ENCODE assay signal across 28 cellular contexts in genomic region chr11:103648054-103648453, GRCh38.
DNase-seq lines count a peak whose midpoint lies in the region; ATAC-seq and TF ChIP-seq lines count a peak whose summit lies in the region.
"Had no signal": no experiment of that assay in that cellular context is flagged by ENCODE, and none has a peak within 500 bp of the region (broad histone marks: within the 10 kb centered on the region; RNA-seq: fewer than 3 reads in every experiment).

No MANE protein-coding gene starts in this region.

- no peak overlapping the region for H3K4me3 ChIP-seq in Karpas-422 (ENCODE audit: low read length)
- H3K4me3 ChIP-seq: adrenal gland, GM12878, MG63, psoas muscle, SK-N-MC, thyroid gland, vagina had no signal

- H3K9ac ChIP-seq in Karpas-422 (ENCODE audit: low read length), result no peak overlapping the region

- H3K9me2 ChIP-seq in Karpas-422 (replicated peaks; ENCODE audit: insufficient read depth, low read length), result no peaks in the 10 kb centered on the region

- no peaks in the 10 kb centered on the region for H4K20me1 ChIP-seq in Karpas-422 (ENCODE audit: insufficient read depth, low read depth, low read length)

- H3K4me1 Mint-ChIP-seq in naive B cell, result peaks cover 19 to 36% (median 29%) of the 10 kb centered on the region in 3 donors
- no peaks in the 10 kb centered on the region for H3K4me1 Mint-ChIP-seq in osteocyte (ENCODE audit: unreplicated experiment)
- H3K4me1 Mint-ChIP-seq: brain; naive thymus-derived CD4-positive, alpha-beta T cell had no signal

- peaks cover 0 to 8% of the 10 kb centered on the region in 2 donors for H3K36me3 Mint-ChIP-seq in naive B cell
- H3K36me3 Mint-ChIP-seq in osteocyte (ENCODE audit: unreplicated experiment), result no peaks in the 10 kb centered on the region

- H3K9me3 ChIP-seq in Karpas-422 (ENCODE audit: low read length), result peaks cover 11% of the 10 kb centered on the region
- H3K9me3 ChIP-seq: adrenal gland, psoas muscle, thyroid gland, vagina had no signal

- peak overlapping the region in 4 of 6 donors; percentile 47 to 72 (median 64) for H3K27ac Mint-ChIP-seq in naive B cell
- no peak overlapping the region for H3K27ac Mint-ChIP-seq in osteocyte (ENCODE audit: unreplicated experiment)
- H3K27ac Mint-ChIP-seq: activated CD8-positive, alpha-beta T cell treated with anti-CD3 and anti-CD28 coated beads, Interleukin-2, amount 10 ng/mL, durations not matched to agents 7 days and 5 days; activated naive CD4-positive, alpha-beta T cell treated with anti-CD3 and anti-CD28 coated beads for 36 hours; naive thymus-derived CD4-positive, alpha-beta T cell had no signal

- H3K27me3 Mint-ChIP-seq in naive B cell, result no peaks in the 10 kb centered on the region
- no peaks in the 10 kb centered on the region for H3K27me3 Mint-ChIP-seq in osteocyte (ENCODE audit: unreplicated experiment)
- H3K27me3 Mint-ChIP-seq: brain had no signal

- DNase-seq in Karpas-422 (peak; percentile 59), SKM-1 treated with dmso at 0.1 percent for 144 hours (lab: John Stamatoyannopoulos, UW; ENCODE audit: unreplicated experiment) (peak; percentile 9), naive B cell (no peak), NCI-H1417 (lab: John Stamatoyannopoulos, UW) (no peak), osteocyte (ENCODE audit: extremely low spot score, unreplicated experiment) (no peak), ACHN (no peak)
- DNase-seq: activated CD4-positive, alpha-beta T cell treated with anti-CD3 and anti-CD28 coated beads for 4 hours; activated CD8-positive, alpha-beta T cell treated with anti-CD3 and anti-CD28 coated beads, Interleukin-2, amount 10 ng/mL, durations not matched to agents 7 days and 5 days; activated naive CD4-positive, alpha-beta T cell treated with anti-CD3 and anti-CD28 coated beads for 36 hours; adrenal gland; C1 segment of cervical spinal cord; MG63; midbrain; naive thymus-derived CD4-positive, alpha-beta T cell; NCI-H1436 treated with DMSO at 0.1 percent for 48 hours; NCI-H2107; NCI-H748 treated with DMSO at 0.1 percent for 48 hours; psoas muscle; stimulated activated CD4-positive, alpha-beta T cell treated with anti-CD3 and anti-CD28 coated beads, Interleukin-2, amount 100 ng/mL, for 48 hours; thyroid gland had no signal

- H3K4me3 Mint-ChIP-seq in naive B cell (peak overlapping the region in 4 of 8 donors; percentile 8 to 53 (median 38)), osteocyte (ENCODE audit: unreplicated experiment) (no peak overlapping the region)
- H3K4me3 Mint-ChIP-seq: activated CD8-positive, alpha-beta T cell treated with anti-CD3 and anti-CD28 coated beads, Interleukin-2, amount 10 ng/mL, durations not matched to agents 7 days and 5 days; activated naive CD4-positive, alpha-beta T cell treated with anti-CD3 and anti-CD28 coated beads for 36 hours; brain; naive thymus-derived CD4-positive, alpha-beta T cell had no signal

- peaks cover 0 to 19% (median 8%) of the 10 kb centered on the region in 7 donors for H3K9me3 Mint-ChIP-seq in naive B cell
- H3K9me3 Mint-ChIP-seq in osteocyte (ENCODE audit: unreplicated experiment), result peaks cover 4% of the 10 kb centered on the region

- peak; percentile 33 for ATAC-seq in GM19351 (IDR thresholded peaks at IDR 0.05; ENCODE audit: unreplicated experiment)
- peak; percentile 52 to 55 for ATAC-seq in naive B cell (ENCODE audit: low read depth in 2 of 2)
- ATAC-seq: activated CD8-positive, alpha-beta T cell treated with anti-CD3 and anti-CD28 coated beads, Interleukin-2, amount 10 ng/mL, durations not matched to agents 7 days and 5 days; HCT116; naive thymus-derived CD4-positive, alpha-beta T cell; psoas muscle; sciatic nerve had no signal

- peaks cover 19% of the 10 kb centered on the region for H3K4me1 ChIP-seq in Karpas-422 (ENCODE audit: low read length)
- H3K4me1 ChIP-seq: adrenal gland, psoas muscle, thyroid gland, vagina had no signal

- H3K27me3 ChIP-seq in Karpas-422 (ENCODE audit: low read length), result no peaks in the 10 kb centered on the region
- H3K27me3 ChIP-seq: adrenal gland, MG63, thyroid gland, vagina had no signal

- H3K79me2 ChIP-seq in Karpas-422 (ENCODE audit: low read length), result no peaks in the 10 kb centered on the region

- in situ Hi-C loops in ACHN (cut with HindIII; ENCODE audit: low pct_ligation_motif_present, low pct_unique_long_range_greater_than_20kb, low sequenced_read_pairs), result no loop called here

- no peak overlapping the region for H3K27ac ChIP-seq in Karpas-422 (ENCODE audit: low read length)
- H3K27ac ChIP-seq: adrenal gland, psoas muscle, SK-N-MC, thyroid gland, vagina, VCaP had no signal

- H3K4me2 ChIP-seq in Karpas-422 (ENCODE audit: low read depth, low read length, poor library complexity, severe bottlenecking), result no peak overlapping the region

- no peak overlapping the region for H2AFZ ChIP-seq in Karpas-422 (ENCODE audit: low read length)

- no peaks in the 10 kb centered on the region for H3K36me3 ChIP-seq in Karpas-422 (ENCODE audit: insufficient read depth, low read length)
- H3K36me3 ChIP-seq: adrenal gland, MG63, thyroid gland, vagina had no signal

- TF ChIP-seq CTCF in osteocyte (IDR thresholded peaks at IDR 0.05), result no peak

Comparison
In these comparisons a context has a peak if more than half of its experiments do, and no peak if none do; other contexts are left out.
1. DNase-seq: peak in Karpas-422 (single experiment) and SKM-1 treated with dmso at 0.1 percent for 144 hours (single experiment); none in naive B cell (single experiment), NCI-H1417 (0 of 3), osteocyte (single experiment) and ACHN (single experiment).